Comparison of ENCODE assay signal across 18 cellular contexts in genomic region chr18:11322006-11322405, GRCh38.
DNase-seq lines count a peak whose midpoint lies in the region; FAIRE-seq and TF ChIP-seq lines count a peak whose summit lies in the region.
"Had no signal": no experiment of that assay in that cellular context is flagged by ENCODE, and none has a peak within 500 bp of the region (broad histone marks: within the 10 kb centered on the region; RNA-seq: fewer than 3 reads in every experiment).

No MANE protein-coding gene starts in this region.

- no peak for TF ChIP-seq CTCF in choroid plexus epithelial cell (conservative IDR thresholded peaks at IDR 0.05; ENCODE audit: low read depth, low read length)

- DNase-seq in EH (ENCODE audit: low read depth) (peak; percentile 32), LHCN-M2 (ENCODE audit: low read depth) (peak; percentile 50), choroid plexus epithelial cell (ENCODE audit: low read depth) (peak; percentile 35), urothelium cell line (ENCODE audit: low spot score) (no peak), mesendoderm (no peak), NCI-H82 (lab: John Stamatoyannopoulos, UW) (no peak)
- no peak for DNase-seq in activated naive CD4-positive, alpha-beta T cell treated with anti-CD3 and anti-CD28 coated beads, Interleukin-2, amount 50 U/mL, for 16 hours
- DNase-seq: ACHN, GOT3, KBM-7, NCI-H1417, NCI-H187, NCI-H2107, NCI-H510A, NCI-H774 had no signal

- H3K4ac ChIP-seq in mesendoderm (ENCODE audit: low read depth, low read length) = no peak overlapping the region

- H3K79me2 ChIP-seq in mesendoderm (ENCODE audit: control insufficient read depth, insufficient read depth, low read length) = no peaks in the 10 kb centered on the region

- no peak overlapping the region for H3K56ac ChIP-seq in mesendoderm (ENCODE audit: low read length)

- H3K4me3 ChIP-seq in choroid plexus epithelial cell (ENCODE audit: low read depth, low read length) (no peak overlapping the region), mesendoderm (ENCODE audit: low read length) (no peak overlapping the region)

- no peak overlapping the region for H3K27ac ChIP-seq in mesendoderm (ENCODE audit: low read depth, low read length)
- H3K27ac ChIP-seq: C4-2B had no signal

- no peak overlapping the region for H2BK15ac ChIP-seq in mesendoderm (replicated peaks; ENCODE audit: low read depth)

- WGBS in mesendoderm (ENCODE audit: extremely low coverage, insufficient coverage, low lambda C conversion rate) = no CpG with 5 or more reads among the region's 4 CpGs

- H3K23ac ChIP-seq in mesendoderm (ENCODE audit: low read length) = no peak overlapping the region

- no peaks in the 10 kb centered on the region for H3K27me3 ChIP-seq in mesendoderm (ENCODE audit: insufficient read depth, low read length, poor library complexity)

- no peak overlapping the region for H2AK5ac ChIP-seq in mesendoderm (ENCODE audit: low read length)

- H2BK120ac ChIP-seq in mesendoderm (ENCODE audit: low read depth, low read length) = no peak overlapping the region

- H3K36me3 ChIP-seq in mesendoderm (ENCODE audit: control insufficient read depth, insufficient read depth, low read length) = no peaks in the 10 kb centered on the region

- peaks cover 3% of the 10 kb centered on the region for H3K4me1 ChIP-seq in mesendoderm (ENCODE audit: control insufficient read depth, low read depth, low read length)

- H3K9ac ChIP-seq in mesendoderm (ENCODE audit: low read length) = no peak overlapping the region

- no peak overlapping the region for H3K18ac ChIP-seq in mesendoderm (ENCODE audit: low read length)

- H2BK5ac ChIP-seq in mesendoderm (ENCODE audit: low read length) = no peak overlapping the region

- no peak overlapping the region for H3K4me2 ChIP-seq in mesendoderm (ENCODE audit: low read length)

- H4K5ac ChIP-seq in mesendoderm (ENCODE audit: low read length) = no peak overlapping the region

- FAIRE-seq in urothelium cell line (lab: Jason Lieb, UNC) = peak; percentile 46
- FAIRE-seq: GM12891, GM19239 had no signal

- no peaks in the 10 kb centered on the region for H3K79me1 ChIP-seq in mesendoderm (ENCODE audit: low read length)

- H4K8ac ChIP-seq in mesendoderm (ENCODE audit: low read depth, low read length) = no peak overlapping the region

Comparison
In these comparisons a context has a peak if more than half of its experiments do, and no peak if none do; other contexts are left out.
1. DNase-seq: peak in EH (single experiment), LHCN-M2 (single experiment) and choroid plexus epithelial cell (single experiment); none in urothelium cell line (single experiment), activated naive CD4-positive, alpha-beta T cell treated with anti-CD3 and anti-CD28 coated beads, Interleukin-2, amount 50 U/mL, for 16 hours (single experiment), mesendoderm (single experiment) and NCI-H82 (single experiment).